ENCODE assay signal across 22 cellular contexts in genomic region chr17:64149196-64149595, GRCh38. TPM values are rescaled to one million over a fixed set of nuclear protein-coding genes. Genes with fewer than 3 reads are reported as not detected.
DNase-seq lines count a peak whose midpoint lies in the region; ATAC-seq and TF ChIP-seq lines count a peak whose summit lies in the region.
"Had no signal": no experiment of that assay in that cellular context is flagged by ENCODE, and none has a peak within 500 bp of the region (broad histone marks: within the 10 kb centered on the region; RNA-seq: fewer than 3 reads in every experiment).

No MANE protein-coding gene starts in this region.

- H3K4me3 ChIP-seq in GM23248 = no peak overlapping the region
- H3K4me3 ChIP-seq in RWPE2 (ENCODE audit: severe bottlenecking) = no peak overlapping the region
- no peak overlapping the region for H3K4me3 ChIP-seq in hepatocyte
- no peak overlapping the region for H3K4me3 ChIP-seq in spleen
- H3K4me3 ChIP-seq: BLaER1 treated with 17β-estradiol and CSF1 and Interleukin-3, amounts not matched to agents 10 nM and 100 nM; gastroesophageal sphincter; ovary; tibial nerve had no signal

- peak overlapping the region; percentile 91; the same call in 1 of the 2 replicates for H3K27ac ChIP-seq in GM23248
- H3K27ac ChIP-seq in RWPE2 (ENCODE audit: poor library complexity, severe bottlenecking) = peak overlapping the region; percentile 93
- H3K27ac ChIP-seq in hepatocyte = peak overlapping the region; percentile 93
- H3K27ac ChIP-seq in spleen = peak overlapping the region in 6 of 8 donors; percentile 93 to 97 (median 96)

- H3K4me2 ChIP-seq in GM23248 (ENCODE audit: unreplicated experiment) = no peak overlapping the region
- H3K4me2 ChIP-seq in hepatocyte = no peak overlapping the region
- H3K4me2 ChIP-seq: BLaER1 treated with 17β-estradiol and CSF1 and Interleukin-3, amounts not matched to agents 10 nM and 100 nM had no signal

- no peak for TF ChIP-seq POLR2A in spleen (IDR thresholded peaks at IDR 0.05)

- peaks cover 9% of the 10 kb centered on the region for H3K79me2 ChIP-seq in GM23248 (ENCODE audit: insufficient read depth)
- H3K79me2 ChIP-seq in hepatocyte = peaks cover 7% of the 10 kb centered on the region

- H3K27me3 ChIP-seq in GM23248 (replicated peaks; ENCODE audit: insufficient read depth) (no peaks in the 10 kb centered on the region), RWPE2 (ENCODE audit: insufficient read depth, poor library complexity, severe bottlenecking) (no peaks in the 10 kb centered on the region), hepatocyte (no peaks in the 10 kb centered on the region), spleen (replicated peaks in 1 of 7) (no peaks in the 10 kb centered on the region)
- H3K27me3 ChIP-seq: BLaER1 treated with 17β-estradiol and CSF1 and Interleukin-3, amounts not matched to agents 10 nM and 100 nM; gastroesophageal sphincter; ovary; tibial nerve had no signal

- ATAC-seq in RWPE2 (ENCODE audit: low read depth) = no peak
- ATAC-seq in HG03469 (IDR thresholded peaks at IDR 0.05; ENCODE audit: unreplicated experiment) = no peak
- ATAC-seq: activated T-cell treated with anti-CD3 and anti-CD28 coated beads, Interleukin-2, amount 50 U/mL, for 72 hours; gastroesophageal sphincter; left cardiac atrium had no signal

- H3K4me1 ChIP-seq in GM23248 (ENCODE audit: insufficient read depth) (peaks cover 15% of the 10 kb centered on the region), RWPE2 (ENCODE audit: insufficient read depth, poor library complexity, severe bottlenecking) (peaks cover 9% of the 10 kb centered on the region), hepatocyte (ENCODE audit: insufficient read depth) (peaks cover 12% of the 10 kb centered on the region), spleen (peaks cover 10 to 75% (median 46%) of the 10 kb centered on the region in 6 donors)

- H3K9me3 ChIP-seq in GM23248 (ENCODE audit: low read depth) (no peaks in the 10 kb centered on the region), RWPE2 (ENCODE audit: severe bottlenecking) (no peaks in the 10 kb centered on the region), hepatocyte (ENCODE audit: low read depth) (no peaks in the 10 kb centered on the region), spleen (no peaks in the 10 kb centered on the region)
- H3K9me3 ChIP-seq: BLaER1 treated with 17β-estradiol and CSF1 and Interleukin-3, amounts not matched to agents 10 nM and 100 nM; gastroesophageal sphincter; ovary; tibial nerve had no signal

- intact Hi-C loops in spleen (cut with DNase I; ENCODE audit: low total_unique reads) = loop anchor here (5.0 kb wide), 1 partner anchor 133 kb away; no protein-coding TSS in a partner anchor
- intact Hi-C loops in posterior vena cava (cut with DNase I) = loop anchor here in 1 of 2 donors (10.0 kb wide), 1 partner anchor 116 kb away; the partner anchor contains the start of gene TEX2

- H2AFZ ChIP-seq in GM23248 (no peak overlapping the region), hepatocyte (no peak overlapping the region)

- TF ChIP-seq CTCF in RWPE2 (IDR thresholded peaks at IDR 0.05; ENCODE audit: poor library complexity, severe bottlenecking) (no peak), hepatocyte (IDR thresholded peaks at IDR 0.05; ENCODE audit: poor library complexity) (no peak), spleen (IDR thresholded peaks at IDR 0.05 in 8 of 11, conservative IDR thresholded peaks at IDR 0.05 in 3 of 11) (no peak)

- H4K20me1 ChIP-seq in GM23248 (ENCODE audit: insufficient read depth) (no peaks in the 10 kb centered on the region), hepatocyte (ENCODE audit: insufficient read depth, poor library complexity, severe bottlenecking) (no peaks in the 10 kb centered on the region)

- DNase-seq in GM23248 (no peak), RWPE2 (ENCODE audit: low spot score) (no peak), hepatocyte (ENCODE audit: low spot score) (no peak), spleen (no peak), SHP77 treated with DMSO at 0.1 percent for 48 hours (lab: John Stamatoyannopoulos, UW) (no peak), posterior vena cava (ENCODE audit: low spot score) (no peak)
- DNase-seq: activated CD4-positive, alpha-beta T cell treated with anti-CD3 and anti-CD28 coated beads, Interleukin-2, amount 50 U/mL, for 4 hours; activated T-cell treated with anti-CD3 and anti-CD28 coated beads, Interleukin-2, amount 50 U/mL, for 72 hours; DMS79; HCEC 1CT; IMR-90; left cardiac atrium; NCI-H1436; NCI-H2107; NCI-H345; ovary; SIG-M5; T-helper 9 cell had no signal

- in situ Hi-C loops in GM23248 (cut with MboI) = no loop called here

- no peak overlapping the region for H3K9ac ChIP-seq in GM23248
- H3K9ac ChIP-seq: BLaER1 treated with 17β-estradiol and CSF1 and Interleukin-3, amounts not matched to agents 10 nM and 100 nM had no signal

- H3F3A ChIP-seq in GM23248 (ENCODE audit: insufficient read depth) = peaks cover 63% of the 10 kb centered on the region

- H3K36me3 ChIP-seq in GM23248 (ENCODE audit: low read depth) (0 out of 2 replicates have a peak, but pooled peaks cover 7% of the 10 kb centered on the region), RWPE2 (ENCODE audit: low read depth) (peaks cover 78% of the 10 kb centered on the region), hepatocyte (replicated peaks; ENCODE audit: insufficient read depth, low read depth) (no peaks in the 10 kb centered on the region), spleen (peaks cover 0 to 61% (median 16%) of the 10 kb centered on the region in 6 donors)
- H3K36me3 ChIP-seq: ovary had no signal

- WGBS in GM23248 (ENCODE audit: low coverage in 1 of 2, low lambda C conversion rate in 2 of 2, missing lambda C conversion rate in 2 of 2), 2 experiments = 87 to 90% methylated on average over 6 of the region's 6 CpGs
- 97% methylated on average over 6 of the region's 6 CpGs for WGBS in hepatocyte (ENCODE audit: low lambda C conversion rate, missing lambda C conversion rate)
- 97 to 98% (median 97%) methylated on average over 6 of the region's 6 CpGs for whole genome bisulfite sequencing in spleen, 5 donors

- H3K9me2 ChIP-seq in GM23248 (ENCODE audit: insufficient read depth) (no peaks in the 10 kb centered on the region), hepatocyte (replicated peaks; ENCODE audit: insufficient read depth) (no peaks in the 10 kb centered on the region)

RNA-seq across cellular contexts. Expression of gene ERN1, which starts 19.3 kb away (rescaled TPM):
- total RNA-seq in GM23248 (2014; rRNA removed; shearing (Covaris generic)) = 5.7 and 5.8 TPM in 2 replicates
- polyA plus RNA-seq in GM23248 (2016; fragmentation: Nextera tagmentation; extraction: Ambion mirVana) (9.9 and 13.7 TPM in 2 replicates), hepatocyte (16.5 and 19.4 TPM in 2 replicates), spleen (1 to 10 TPM; 3.1 to 6.2 (median 3.7) TPM)
- total RNA-seq in hepatocyte (10.3 and 14.3 TPM in 2 replicates), spleen (10 to 100 TPM; 34.5 to 65.4 (median 47.2) TPM), posterior vena cava (10 to 100 TPM; 17.2 to 18.6 TPM)
